8 cellular contexts compared by ENCODE assay signal in the genomic region with DNA sequence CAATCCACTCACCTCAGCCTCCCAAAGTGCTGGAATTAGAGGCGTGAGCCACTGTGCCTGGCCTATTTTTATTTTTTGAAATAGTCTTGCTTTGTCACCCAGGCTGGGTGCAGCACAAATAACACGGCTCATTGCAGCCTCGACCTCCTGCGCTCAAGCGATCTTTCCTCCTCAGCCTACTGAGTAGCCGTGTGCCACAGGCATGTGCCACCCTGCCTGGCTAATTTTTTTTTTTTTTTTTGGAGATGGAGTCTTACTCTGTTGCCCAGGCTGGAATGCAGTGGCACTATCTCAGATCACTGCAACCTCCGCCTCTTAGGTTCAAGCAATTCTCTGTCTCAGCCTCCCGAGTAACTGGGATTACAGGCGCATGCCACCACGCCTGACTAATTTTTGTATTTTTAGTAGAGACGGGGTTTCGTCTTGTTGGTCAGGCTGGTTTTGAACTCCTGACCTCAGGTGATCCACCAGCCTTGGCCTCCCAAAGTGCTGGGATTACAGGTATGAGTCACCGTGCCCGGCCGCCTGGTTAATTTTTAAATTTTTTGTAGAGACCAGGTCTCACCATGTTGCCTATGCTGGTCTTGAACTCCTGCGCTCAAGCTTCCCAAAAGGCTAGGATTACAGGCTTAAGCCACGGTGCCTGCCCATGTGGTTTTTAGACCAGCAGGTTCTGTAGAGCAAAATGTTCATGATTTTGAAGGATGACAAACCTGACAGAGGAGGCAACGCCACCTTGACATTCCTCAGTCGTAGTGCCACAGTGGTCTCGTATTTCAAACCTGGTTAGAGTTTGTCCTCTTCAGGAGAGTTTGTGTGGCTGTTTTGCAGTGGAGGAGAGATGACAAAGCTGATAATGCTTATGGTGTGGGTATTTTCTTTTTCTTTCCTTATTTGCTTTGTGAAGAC. TPM values are rescaled to one million over a fixed set of nuclear protein-coding genes. Genes with fewer than 3 reads are reported as not detected.
DNase-seq lines count a peak whose midpoint lies in the region; ATAC-seq and TF ChIP-seq lines count a peak whose summit lies in the region.
"Not testable (repeated sequence)": the region's sequence is repeated elsewhere in the genome, so short reads cannot be mapped to it uniquely, and the experiment has no call there.

No MANE protein-coding gene starts in this region.

- H3K4me1 ChIP-seq in RWPE2 (ENCODE audit: insufficient read depth, poor library complexity, severe bottlenecking) (peaks cover 44% of the 10 kb centered on the region), heart left ventricle (peaks cover 0 to 20% (median 4%) of the 10 kb centered on the region in 12 donors)

- not testable (repeated sequence) for H3K9me3 ChIP-seq in RWPE2 (ENCODE audit: severe bottlenecking); heart left ventricle

- not testable (repeated sequence) for H3K9me3 Mint-ChIP-seq in Calu3 (ENCODE audit: low read depth, unreplicated experiment); progenitor cell of endocrine pancreas (ENCODE audit: low read depth)

- ATAC-seq in RWPE2 (ENCODE audit: low read depth); heart left ventricle: not testable (repeated sequence)

- H3K36me3 Mint-ChIP-seq in Calu3 (ENCODE audit: insufficient read depth, unreplicated experiment): peaks cover 60% of the 10 kb centered on the region
- H3K36me3 Mint-ChIP-seq in progenitor cell of endocrine pancreas (ENCODE audit: insufficient read depth): not testable (repeated sequence)

- not testable (repeated sequence) for H3K36me3 ChIP-seq in RWPE2 (ENCODE audit: low read depth); heart left ventricle

- H3K27ac Mint-ChIP-seq in Calu3 (ENCODE audit: unreplicated experiment): peak overlapping the region; percentile 66
- peak overlapping the region; percentile 95 for H3K27ac Mint-ChIP-seq in progenitor cell of endocrine pancreas

- TF ChIP-seq CTCF in Calu3 (IDR thresholded peaks at IDR 0.05; ENCODE audit: unreplicated experiment); RWPE2 (IDR thresholded peaks at IDR 0.05; ENCODE audit: poor library complexity, severe bottlenecking); heart left ventricle (IDR thresholded peaks at IDR 0.05); lower leg skin (IDR thresholded peaks at IDR 0.05); progenitor cell of endocrine pancreas (IDR thresholded peaks at IDR 0.05; ENCODE audit: unreplicated experiment): not testable (repeated sequence)

- CTCF ChIA-PET in Calu3 (lab: Charles Lee): interaction anchor here (0.6 to 2.7 kb wide), 10 partner anchors 10 to 794 kb away, joined by 3 to 17 read pairs (median 6); partner anchors contain the start of gene BCAS4

- H3K4me1 Mint-ChIP-seq in Calu3 (ENCODE audit: low read depth, unreplicated experiment): peaks cover 83% of the 10 kb centered on the region
- H3K4me1 Mint-ChIP-seq in progenitor cell of endocrine pancreas (ENCODE audit: low read depth): peaks cover 37% of the 10 kb centered on the region

- in situ Hi-C loops in T47D (cut with HindIII; ENCODE audit: low pct_unique_long_range_greater_than_20kb, low sequenced_read_pairs): not testable (repeated sequence)

- H3K27me3 Mint-ChIP-seq in Calu3 (ENCODE audit: unreplicated experiment); progenitor cell of endocrine pancreas: not testable (repeated sequence)

- H3K4me3 ChIP-seq in RWPE2 (ENCODE audit: severe bottlenecking); heart left ventricle; lower leg skin (ENCODE audit: low read depth, poor library complexity, severe bottlenecking): not testable (repeated sequence)

- not testable (repeated sequence) for BruUV-seq in Calu3 (replicated peaks; lab: Mats Ljungman, UMichigan)

- 91 to 92% (median 91%) methylated on average over 20 of the region's 20 CpGs for WGBS in heart left ventricle, 4 donors
- WGBS in lower leg skin, 2 donors: 89 to 91% methylated on average over 20 of the region's 20 CpGs

- H3K27me3 ChIP-seq in RWPE2 (ENCODE audit: insufficient read depth, poor library complexity, severe bottlenecking); heart left ventricle: not testable (repeated sequence)

- intact Hi-C loops in Calu3 (cut with micrococcal nuclease; ENCODE audit: unreplicated experiment): loop anchor here (10.0 kb wide), 1 partner anchor 289 kb away; no protein-coding TSS in a partner anchor
- intact Hi-C loops in heart left ventricle (cut with DNase I); lower leg skin (cut with DNase I; ENCODE audit: low total_unique reads): not testable (repeated sequence)

- not testable (repeated sequence) for TF ChIP-seq POLR2A in heart left ventricle (IDR thresholded peaks at IDR 0.05); lower leg skin (IDR thresholded peaks at IDR 0.05)

- H3K27ac ChIP-seq in RWPE2 (ENCODE audit: poor library complexity, severe bottlenecking) (peak overlapping the region; percentile 99), heart left ventricle (peak overlapping the region in 9 of 12 donors; percentile 15 to 73 (median 60))

- peak overlapping the region; percentile 8 for H3K4me3 Mint-ChIP-seq in Calu3 (ENCODE audit: low read depth, unreplicated experiment)
- H3K4me3 Mint-ChIP-seq in progenitor cell of endocrine pancreas (ENCODE audit: low read depth): not testable (repeated sequence)

- DNase-seq in Calu3: peak; percentile 72
- peak; percentile 45 for DNase-seq in M059J (ENCODE audit: low read depth)
- peak; percentile 61 for DNase-seq in RWPE2 (ENCODE audit: low spot score)
- DNase-seq in T47D (ENCODE audit: low read depth in 1 of 2, low spot score in 1 of 2): peak; percentile 48 to 99
- DNase-seq in heart left ventricle; progenitor cell of endocrine pancreas (ENCODE audit: low spot score, unreplicated experiment): not testable (repeated sequence)
- peak; percentile 7 to 76 for DNase-seq in lower leg skin (ENCODE audit: low spot score in 2 of 2)
- DNase-seq in ureter (ENCODE audit: low spot score): peak; percentile 42

RNA-seq across cellular contexts. Expression of gene BCAS4, which starts 31.1 kb away (rescaled TPM):
- 11.3 and 13.5 TPM in 2 replicates for total RNA-seq in Calu3 (2022)
- 15.4 and 16.2 TPM in 2 replicates for total RNA-seq in M059J (2014; rRNA removed; shearing (Covaris generic))
- 1 to 10 TPM; 1.7 to 5.1 (median 2.1) TPM for total RNA-seq in heart left ventricle
- polyA plus RNA-seq in heart left ventricle: 1 to 10 TPM in 1 of 2 donors, under 1 TPM in 1; 0.78 to 1.8 TPM
- total RNA-seq in lower leg skin: 1 to 10 TPM; 1.3 to 7.7 (median 3.5) TPM
- total RNA-seq in progenitor cell of endocrine pancreas: 8.5 and 8.9 TPM in 2 replicates
- 12.2 TPM for total RNA-seq in ureter

RNA-seq across cellular contexts. Expression of gene PARD6B, which starts 32.4 kb away (rescaled TPM):
- total RNA-seq in Calu3 (2022): 114 and 127 TPM in 2 replicates
- total RNA-seq in M059J (2014; rRNA removed; shearing (Covaris generic)): 9.4 and 16.6 TPM in 2 replicates
- 10 to 100 TPM in 1 of 9 donors, 1 to 10 TPM in 8; 2.7 to 12.2 (median 5.1) TPM for total RNA-seq in heart left ventricle
- polyA plus RNA-seq in heart left ventricle: 1 to 10 TPM; 1.3 to 2.4 TPM
- 10 to 100 TPM; 10.5 to 11.8 (median 10.9) TPM for total RNA-seq in lower leg skin
- 29.7 and 32.9 TPM in 2 replicates for total RNA-seq in progenitor cell of endocrine pancreas
- 27.0 TPM for total RNA-seq in ureter
